15 cellular contexts compared by ENCODE assay signal in genomic region chr13:91358384-91358776, GRCh38. TPM values are rescaled to one million over a fixed set of nuclear protein-coding genes. Genes with fewer than 3 reads are reported as not detected.
A peak's percentile ranks its signal among the peaks of the same experiment; 100 is the strongest.
DNase-seq lines count a peak whose midpoint lies in the region; ATAC-seq, FAIRE-seq and TF ChIP-seq lines count a peak whose summit lies in the region.
"Had no signal": no experiment of that assay in that cellular context is flagged by ENCODE, and none has a peak within 500 bp of the region (broad histone marks: within the 10 kb centered on the region; RNA-seq: fewer than 3 reads in every experiment).

No MANE protein-coding gene starts in this region.

- H3K9me3 Mint-ChIP-seq in activated naive CD4-positive, alpha-beta T cell treated with anti-CD3 and anti-CD28 coated beads, Interleukin-2, amount 50 U/mL, for 24 hours: no peaks in the 10 kb centered on the region
- H3K9me3 Mint-ChIP-seq in activated naive CD4-positive, alpha-beta T cell treated with anti-CD3 and anti-CD28 coated beads for 36 hours: no peaks in the 10 kb centered on the region
- no peaks in the 10 kb centered on the region for H3K9me3 Mint-ChIP-seq in type B pancreatic cell

- peaks cover 19% of the 10 kb centered on the region for H3K79me2 ChIP-seq in K562 (ENCODE audit: control insufficient read depth, insufficient read depth, low read length)

- H3K9me1 ChIP-seq in K562 (ENCODE audit: control insufficient read depth, insufficient read depth, low read length): peaks cover 9% of the 10 kb centered on the region

- WGBS in K562 (ENCODE audit: insufficient coverage, low coverage, missing lambda C conversion rate): 25% methylated on average over 2 of the region's 2 CpGs
- whole genome bisulfite sequencing in right cardiac atrium: 62% methylated on average over 2 of the region's 2 CpGs

- no peak for TF ChIP-seq POLR2A in K562 (conservative IDR thresholded peaks at IDR 0.05)

- POLR2A ChIA-PET in K562 (lab: Yijun Ruan, JAX): interaction anchor here (0.8 to 6.5 kb wide), 24 partner anchors 8 to 220 kb away, joined by 3 to 99 read pairs (median 6); partner anchors contain the start of gene MIR17HG

- H3K27me3 Mint-ChIP-seq in activated naive CD4-positive, alpha-beta T cell treated with anti-CD3 and anti-CD28 coated beads, Interleukin-2, amount 50 U/mL, for 24 hours: no peaks in the 10 kb centered on the region
- H3K27me3 Mint-ChIP-seq in activated naive CD4-positive, alpha-beta T cell treated with anti-CD3 and anti-CD28 coated beads for 36 hours (ENCODE audit: low read depth): no peaks in the 10 kb centered on the region
- no peaks in the 10 kb centered on the region for H3K27me3 Mint-ChIP-seq in type B pancreatic cell

- peak overlapping the region; percentile 20 for H3K27ac Mint-ChIP-seq in activated naive CD4-positive, alpha-beta T cell treated with anti-CD3 and anti-CD28 coated beads, Interleukin-2, amount 50 U/mL, for 24 hours
- H3K27ac Mint-ChIP-seq in activated naive CD4-positive, alpha-beta T cell treated with anti-CD3 and anti-CD28 coated beads for 36 hours: no peak overlapping the region
- H3K27ac Mint-ChIP-seq in type B pancreatic cell: peak overlapping the region; percentile 16

- FAIRE-seq in K562 (lab: Jason Lieb, UNC): no peak
- FAIRE-seq: G401.6, keratinocyte, RCC 7860 had no signal

- H3K4me3 ChIP-seq in K562 (no peak overlapping the region), right cardiac atrium (ENCODE audit: low read length) (no peak overlapping the region)

- H3K4me3 Mint-ChIP-seq in activated naive CD4-positive, alpha-beta T cell treated with anti-CD3 and anti-CD28 coated beads, Interleukin-2, amount 50 U/mL, for 24 hours: no peak overlapping the region
- H3K4me3 Mint-ChIP-seq in activated naive CD4-positive, alpha-beta T cell treated with anti-CD3 and anti-CD28 coated beads for 36 hours: no peak overlapping the region
- no peak overlapping the region for H3K4me3 Mint-ChIP-seq in type B pancreatic cell

- peaks cover 68% of the 10 kb centered on the region for H3K4me1 Mint-ChIP-seq in activated naive CD4-positive, alpha-beta T cell treated with anti-CD3 and anti-CD28 coated beads, Interleukin-2, amount 50 U/mL, for 24 hours
- peaks cover 34% of the 10 kb centered on the region for H3K4me1 Mint-ChIP-seq in activated naive CD4-positive, alpha-beta T cell treated with anti-CD3 and anti-CD28 coated beads for 36 hours (ENCODE audit: low read depth)
- H3K4me1 Mint-ChIP-seq in type B pancreatic cell (ENCODE audit: unreplicated experiment): peaks cover 35% of the 10 kb centered on the region

- CTCF ChIA-PET in activated naive CD4-positive, alpha-beta T cell treated with anti-CD3 and anti-CD28 coated beads for 36 hours (lab: Charles Lee): interaction anchor here (0.5 to 1.6 kb wide), 3 partner anchors 11 to 45 kb away, joined by 3 to 8 read pairs (median 6); partner anchors contain the start of gene MIR17HG
- CTCF ChIA-PET in K562 (lab: Yijun Ruan, JAX; ENCODE audit: low intra/inter-chr PET ratio): no interaction called here

- H3K4me1 ChIP-seq in K562 (replicated peaks in 1 of 2; ENCODE audit: control insufficient read depth in 2 of 2, insufficient read depth in 2 of 2, low read length in 2 of 2) (peaks cover 0 to 7% of the 10 kb centered on the region in 2 experiments; a peak in 3 of 5 replicates), right cardiac atrium (ENCODE audit: control insufficient read depth, insufficient read depth, low read length) (no peaks in the 10 kb centered on the region)
- H3K4me1 ChIP-seq: foreskin keratinocyte had no signal

- ATAC-seq in K562: peak; percentile 40
- no peak for ATAC-seq in HG03025 (IDR thresholded peaks at IDR 0.05; ENCODE audit: low FRiP score, unreplicated experiment)
- ATAC-seq in right cardiac atrium: no peak
- ATAC-seq: foreskin keratinocyte had no signal

- H3K27ac ChIP-seq in K562 (ENCODE audit: extremely low read depth, low read depth, low read length) (peak overlapping the region; percentile 1; the same call in 2 of the 3 replicates), right cardiac atrium (ENCODE audit: low read length) (no peak overlapping the region)
- H3K27ac ChIP-seq: foreskin keratinocyte had no signal

- H2AFZ ChIP-seq in K562 (ENCODE audit: low read depth, low read length): no peak overlapping the region

- peaks cover 19% of the 10 kb centered on the region for H3K36me3 Mint-ChIP-seq in activated naive CD4-positive, alpha-beta T cell treated with anti-CD3 and anti-CD28 coated beads, Interleukin-2, amount 50 U/mL, for 24 hours
- peaks cover 33% of the 10 kb centered on the region for H3K36me3 Mint-ChIP-seq in activated naive CD4-positive, alpha-beta T cell treated with anti-CD3 and anti-CD28 coated beads for 36 hours (ENCODE audit: low read depth)
- H3K36me3 Mint-ChIP-seq in type B pancreatic cell: peaks cover 35% of the 10 kb centered on the region

- no peaks in the 10 kb centered on the region for H3K27me3 ChIP-seq in K562 (ENCODE audit: control insufficient read depth in 2 of 2, insufficient read depth in 2 of 2, low read length in 2 of 2)
- no peaks in the 10 kb centered on the region for H3K27me3 ChIP-seq in right cardiac atrium (ENCODE audit: control insufficient read depth, insufficient read depth)
- H3K27me3 ChIP-seq: ascending aorta, foreskin keratinocyte had no signal

- in situ Hi-C loops in K562 (cut with MboI): no loop called here

- BruUV-seq in K562 (replicated peaks; lab: Mats Ljungman, UMichigan): no TSS peak

- TF ChIP-seq CTCF in K562 (IDR thresholded peaks at IDR 0.05 in 2 of 3, conservative IDR thresholded peaks at IDR 0.05 in 1 of 3; ENCODE audit: insufficient read depth in 2 of 3, low read depth in 1 of 3, low read length in 3 of 3) (no peak), type B pancreatic cell (conservative IDR thresholded peaks at IDR 0.05) (no peak)

- no peak for TF ChIP-seq RAD21 in K562 (CRISPR knock-in tag; conservative IDR thresholded peaks at IDR 0.05 in 1 of 2, IDR thresholded peaks at IDR 0.05 in 1 of 2)

- H3K9me3 ChIP-seq in K562 (replicated peaks; ENCODE audit: control insufficient read depth, insufficient read depth, low read depth, low read length): no peaks in the 10 kb centered on the region
- H3K9me3 ChIP-seq in right cardiac atrium (ENCODE audit: control insufficient read depth, low read length): no peaks in the 10 kb centered on the region
- H3K9me3 ChIP-seq: ascending aorta had no signal

- DNase-seq in activated naive CD4-positive, alpha-beta T cell treated with anti-CD3 and anti-CD28 coated beads for 36 hours: no peak
- DNase-seq in NCI-H69 (lab: John Stamatoyannopoulos, UW) (peak; percentile 61), K562 (ENCODE audit: extremely low read depth in 1 of 4, low spot score in 3 of 4) (peak in 2 of 4 experiments; percentile 61 to 73), type B pancreatic cell (ENCODE audit: extremely low spot score, unreplicated experiment) (no peak), NCI-H748 treated with DMSO at 0.1 percent for 48 hours (lab: John Stamatoyannopoulos, UW) (no peak), right cardiac atrium (no peak)
- DNase-seq: foreskin keratinocyte, NCI-H187 had no signal

- no peak overlapping the region for H3K9ac ChIP-seq in K562 (ENCODE audit: insufficient read depth in 1 of 2, low read depth in 2 of 2, low read length in 2 of 2)

- H3K36me3 ChIP-seq in K562 (ENCODE audit: control insufficient read depth, insufficient read depth, low read length): peaks cover 51% of the 10 kb centered on the region

- peaks cover 52% of the 10 kb centered on the region for H4K20me1 ChIP-seq in K562 (replicated peaks; ENCODE audit: control insufficient read depth, insufficient read depth, low read length)

- intact Hi-C loops in activated naive CD4-positive, alpha-beta T cell treated with anti-CD3 and anti-CD28 coated beads for 36 hours (cut with micrococcal nuclease): no loop called here
- intact Hi-C loops in K562 (cut with micrococcal nuclease) (no loop called here), right cardiac atrium (cut with DNase I) (no loop called here)

- TF ChIP-seq EP300 in K562 (IDR thresholded peaks at IDR 0.05; ENCODE audit: low read length): no peak

- no peak overlapping the region for H3K4me2 ChIP-seq in K562 (ENCODE audit: insufficient read depth, low read length)

RNA-seq across cellular contexts. Expression of gene MIR17HG, which starts 10.9 kb away (rescaled TPM):
- 10 to 100 TPM; 11.7 to 12.9 TPM for total RNA-seq in activated naive CD4-positive, alpha-beta T cell treated with anti-CD3 and anti-CD28 coated beads for 36 hours
- 458 and 1,073 TPM in 2 replicates for total RNA-seq in K562 (2011; cell fraction: chromatin; rRNA removed; ENCODE audit: low replicate concordance)
- 474 and 541 TPM in 2 replicates for total RNA-seq in K562 (2011; cell fraction: nucleolus; rRNA removed)
- 882 and 1,501 TPM in 2 replicates for total RNA-seq in K562 (2011; cell fraction: nucleoplasm; rRNA removed)
- total RNA-seq in K562 (2014; rRNA removed): 55.3 and 100 TPM in 2 replicates
- total RNA-seq in K562 (2014; rRNA removed; fragmentation: Illumina TruSeq; extraction: Trizol): 177 and 218 TPM in 2 replicates
- total RNA-seq in K562 (2015; rRNA removed; fragmentation: Illumina TruSeq; extraction: Trizol): 130 and 149 TPM in 2 replicates
- total RNA-seq in K562 (2021): 77.8 and 106 TPM in 2 replicates
- 147 and 182 TPM in 2 replicates for polyA plus RNA-seq in K562 (2011; rRNA removed)
- polyA plus RNA-seq in K562 (2011; cell fraction: cytosol; rRNA removed): 8.2 and 35.8 TPM in 2 replicates
- polyA plus RNA-seq in K562 (2011; cell fraction: nucleus; rRNA removed): 165 and 195 TPM in 2 replicates
- 21.0 and 54.8 TPM in 2 replicates for polyA plus RNA-seq in K562 (2012)
- polyA plus RNA-seq in K562 (2014; fragmentation: Illumina TruSeq; extraction: Trizol): 43.2 and 59.7 TPM in 2 replicates
- 10 to 100 TPM; 44.2 to 67.6 TPM for polyA plus RNA-seq in K562 (2014; fragmentation: Nextera tagmentation; extraction: Ambion mirVana)
- 77.9 and 119 TPM in 2 replicates for polyA plus RNA-seq in K562 (2014; rRNA removed)
- polyA minus RNA-seq in K562 (2011; rRNA and poly(A)+ RNA removed): 251 and 360 TPM in 2 replicates
- 17.0 and 22.7 TPM in 2 replicates for polyA minus RNA-seq in K562 (2011; cell fraction: cytosol; rRNA and poly(A)+ RNA removed)
- 714 and 1,502 TPM in 2 replicates for polyA minus RNA-seq in K562 (2011; cell fraction: nucleus; rRNA and poly(A)+ RNA removed)
- total RNA-seq in type B pancreatic cell (ENCODE audit: low replicate concordance): 5.3 and 21.8 TPM in 2 replicates
- total RNA-seq in right cardiac atrium: 1 to 10 TPM; 1.6 to 2.6 (median 2.0) TPM
- polyA plus RNA-seq in right cardiac atrium: 1.1 TPM
- total RNA-seq: ascending aorta had no signal

RNA-seq across cellular contexts. Expression of gene GPC5, which starts 40.0 kb away (rescaled TPM):
- total RNA-seq in activated naive CD4-positive, alpha-beta T cell treated with anti-CD3 and anti-CD28 coated beads for 36 hours: under 1 TPM; 0.38 to 0.40 TPM
- 0.32 TPM in 1 of 2 replicates, not detected in the other for total RNA-seq in K562 (2011; cell fraction: chromatin; rRNA removed; ENCODE audit: low replicate concordance)
- 0.17 and 0.26 TPM in 2 replicates for total RNA-seq in K562 (2011; cell fraction: nucleolus; rRNA removed)
- total RNA-seq in K562 (2011; cell fraction: nucleoplasm; rRNA removed): not detected in 2 replicates
- total RNA-seq in K562 (2014; rRNA removed): 0.12 and 0.27 TPM in 2 replicates
- not detected in 2 replicates for total RNA-seq in K562 (2014; rRNA removed; fragmentation: Illumina TruSeq; extraction: Trizol)
- total RNA-seq in K562 (2015; rRNA removed; fragmentation: Illumina TruSeq; extraction: Trizol): not detected in 2 replicates
- not detected in 2 replicates for total RNA-seq in K562 (2021)
- polyA plus RNA-seq in K562 (2011; rRNA removed): 0.08 and 0.18 TPM in 2 replicates
- polyA plus RNA-seq in K562 (2011; cell fraction: cytosol; rRNA removed): not detected in 2 replicates
- polyA plus RNA-seq in K562 (2011; cell fraction: nucleus; rRNA removed): 0.20 and 0.28 TPM in 2 replicates
- polyA plus RNA-seq in K562 (2012): 0.03 and 0.15 TPM in 2 replicates
- polyA plus RNA-seq in K562 (2014; fragmentation: Illumina TruSeq; extraction: Trizol): not detected in 2 replicates
- polyA plus RNA-seq in K562 (2014; fragmentation: Nextera tagmentation; extraction: Ambion mirVana): not detected
- polyA plus RNA-seq in K562 (2014; rRNA removed): not detected in 2 replicates
- polyA minus RNA-seq in K562 (2011; rRNA and poly(A)+ RNA removed): 0.07 and 0.33 TPM in 2 replicates
- polyA minus RNA-seq in K562 (2011; cell fraction: cytosol; rRNA and poly(A)+ RNA removed): not detected in 2 replicates
- 0.27 and 0.78 TPM in 2 replicates for polyA minus RNA-seq in K562 (2011; cell fraction: nucleus; rRNA and poly(A)+ RNA removed)
- 2.8 and 4.2 TPM in 2 replicates for total RNA-seq in type B pancreatic cell (ENCODE audit: low replicate concordance)
- total RNA-seq in right cardiac atrium: 1 to 10 TPM in 3 of 4 donors, under 1 TPM in 1; 0.99 to 4.3 (median 2.6) TPM
- 1.6 TPM for polyA plus RNA-seq in right cardiac atrium
- total RNA-seq: ascending aorta had no signal
- polyA plus RNA-seq: BJ, foreskin keratinocyte had no signal
